ENCODE assay signal across 1 cellular context in genomic region chr7:35758421-35758820, GRCh38.
A peak's percentile ranks its signal among the peaks of the same experiment; 100 is the strongest.
TF ChIP-seq lines count a peak whose summit lies in the region.

No MANE protein-coding gene starts in this region.

TF ChIP-seq in K562, 482 proteins besides CTCF, POLR2A, EP300 and RAD21 (continued from another document):
- 0 out of 2 replicates have a peak, but pooled peaks have one; percentile 4 for TF ChIP-seq DEAF1 (CRISPR knock-in tag; IDR thresholded peaks at IDR 0.05)
- no peak for TF ChIP-seq NR2C2 (CRISPR knock-in tag; IDR thresholded peaks at IDR 0.05)
- peak; percentile 42 for TF ChIP-seq NR2C2 (tag; IDR thresholded peaks at IDR 0.05)
- TF ChIP-seq CREBBP (IDR thresholded peaks at IDR 0.05; ENCODE audit: low read depth, low read length), result no peak
- no peak for TF ChIP-seq NELFE (IDR thresholded peaks at IDR 0.05; ENCODE audit: insufficient read depth, insufficient read length)
- TF ChIP-seq NR2C1 (IDR thresholded peaks at IDR 0.05), result no peak
- TF ChIP-seq NR2C1 (tag; IDR thresholded peaks at IDR 0.05), result 0 out of 2 replicates have a peak, but pooled peaks have one; percentile 14
- TF ChIP-seq HINFP (tag; conservative IDR thresholded peaks at IDR 0.05; ENCODE audit: low read depth), result no peak
- TF ChIP-seq TAL1 (IDR thresholded peaks at IDR 0.05), result 0 out of 2 replicates have a peak, but pooled peaks have one; percentile 19
- TF ChIP-seq TEAD4 (IDR thresholded peaks at IDR 0.05; ENCODE audit: low read length), result peak; percentile 34; the same call in 1 of the 2 replicates
- no peak for TF ChIP-seq TEAD4 (CRISPR knock-in tag; IDR thresholded peaks at IDR 0.05; ENCODE audit: borderline replicate concordance)
- TF ChIP-seq ZKSCAN3 (CRISPR knock-in tag; IDR thresholded peaks at IDR 0.05), result no peak
- TF ChIP-seq ZNF318 (IDR thresholded peaks at IDR 0.05; ENCODE audit: borderline replicate concordance in 1 of 2, low read depth in 1 of 2), result no peak
- no peak for TF ChIP-seq SMARCC2 (IDR thresholded peaks at IDR 0.05; ENCODE audit: low read depth)
- TF ChIP-seq CBFA2T3 (IDR thresholded peaks at IDR 0.05), result peak; percentile 61
- no peak for TF ChIP-seq ZNF41 (CRISPR knock-in tag; conservative IDR thresholded peaks at IDR 0.05)
- TF ChIP-seq, protein P1, sequence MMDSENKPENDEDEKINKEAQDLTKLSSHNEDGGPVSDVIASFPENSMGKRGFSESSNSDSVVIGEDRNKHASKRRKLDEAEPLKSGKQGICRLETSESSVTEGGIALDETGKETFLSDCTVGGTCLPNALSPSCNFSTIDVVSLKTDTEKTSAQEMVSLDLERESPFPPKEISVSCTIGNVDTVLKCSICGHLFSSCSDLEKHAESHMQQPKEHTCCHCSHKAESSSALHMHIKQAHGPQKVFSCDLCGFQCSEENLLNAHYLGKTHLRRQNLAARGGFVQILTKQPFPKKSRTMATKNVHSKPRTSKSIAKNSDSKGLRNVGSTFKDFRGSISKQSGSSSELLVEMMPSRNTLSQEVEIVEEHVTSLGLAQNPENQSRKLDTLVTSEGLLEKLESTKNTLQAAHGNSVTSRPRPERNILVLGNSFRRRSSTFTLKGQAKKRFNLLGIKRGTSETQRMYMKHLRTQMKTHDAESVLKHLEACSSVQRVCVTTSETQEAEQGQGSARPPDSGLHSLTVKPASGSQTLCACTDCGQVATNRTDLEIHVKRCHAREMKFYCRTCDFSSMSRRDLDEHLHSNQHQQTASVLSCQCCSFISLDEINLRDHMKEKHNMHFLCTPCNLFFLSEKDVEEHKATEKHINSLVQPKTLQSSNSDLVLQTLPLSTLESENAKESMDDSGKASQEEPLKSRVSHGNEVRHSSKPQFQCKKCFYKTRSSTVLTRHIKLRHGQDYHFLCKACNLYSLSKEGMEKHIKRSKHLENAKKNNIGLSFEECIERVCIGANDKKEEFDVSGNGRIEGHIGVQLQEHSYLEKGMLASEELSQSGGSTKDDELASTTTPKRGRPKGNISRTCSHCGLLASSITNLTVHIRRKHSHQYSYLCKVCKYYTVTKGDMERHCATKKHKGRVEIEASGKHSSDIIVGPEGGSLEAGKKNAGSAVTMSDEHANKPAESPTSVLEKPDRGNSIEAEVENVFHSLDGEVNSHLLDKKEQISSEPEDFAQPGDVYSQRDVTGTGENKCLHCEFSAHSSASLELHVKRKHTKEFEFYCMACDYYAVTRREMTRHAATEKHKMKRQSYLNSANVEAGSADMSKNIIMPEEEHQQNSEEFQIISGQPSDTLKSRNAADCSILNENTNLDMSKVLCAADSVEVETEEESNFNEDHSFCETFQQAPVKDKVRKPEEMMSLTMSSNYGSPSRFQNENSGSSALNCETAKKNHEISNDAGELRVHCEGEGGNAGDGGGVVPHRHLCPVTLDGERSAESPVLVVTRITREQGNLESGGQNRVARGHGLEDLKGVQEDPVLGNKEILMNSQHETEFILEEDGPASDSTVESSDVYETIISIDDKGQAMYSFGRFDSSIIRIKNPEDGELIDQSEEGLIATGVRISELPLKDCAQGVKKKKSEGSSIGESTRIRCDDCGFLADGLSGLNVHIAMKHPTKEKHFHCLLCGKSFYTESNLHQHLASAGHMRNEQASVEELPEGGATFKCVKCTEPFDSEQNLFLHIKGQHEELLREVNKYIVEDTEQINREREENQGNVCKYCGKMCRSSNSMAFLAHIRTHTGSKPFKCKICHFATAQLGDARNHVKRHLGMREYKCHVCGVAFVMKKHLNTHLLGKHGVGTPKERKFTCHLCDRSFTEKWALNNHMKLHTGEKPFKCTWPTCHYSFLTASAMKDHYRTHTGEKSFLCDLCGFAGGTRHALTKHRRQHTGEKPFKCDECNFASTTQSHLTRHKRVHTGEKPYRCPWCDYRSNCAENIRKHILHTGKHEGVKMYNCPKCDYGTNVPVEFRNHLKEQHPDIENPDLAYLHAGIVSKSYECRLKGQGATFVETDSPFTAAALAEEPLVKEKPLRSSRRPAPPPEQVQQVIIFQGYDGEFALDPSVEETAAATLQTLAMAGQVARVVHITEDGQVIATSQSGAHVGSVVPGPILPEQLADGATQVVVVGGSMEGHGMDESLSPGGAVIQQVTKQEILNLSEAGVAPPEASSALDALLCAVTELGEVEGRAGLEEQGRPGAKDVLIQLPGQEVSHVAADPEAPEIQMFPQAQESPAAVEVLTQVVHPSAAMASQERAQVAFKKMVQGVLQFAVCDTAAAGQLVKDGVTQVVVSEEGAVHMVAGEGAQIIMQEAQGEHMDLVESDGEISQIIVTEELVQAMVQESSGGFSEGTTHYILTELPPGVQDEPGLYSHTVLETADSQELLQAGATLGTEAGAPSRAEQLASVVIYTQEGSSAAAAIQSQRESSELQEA (IDR thresholded peaks at IDR 0.05; ENCODE audit: low read depth), result no peak
- TF ChIP-seq CAMTA2 (CRISPR knock-in tag; conservative IDR thresholded peaks at IDR 0.05), result peak; percentile 41; the same call in 1 of the 2 replicates
- no peak for TF ChIP-seq ELK1 (CRISPR knock-in tag; IDR thresholded peaks at IDR 0.05)
- 0 out of 2 replicates have a peak, but pooled peaks have one; percentile 35 for TF ChIP-seq ZBTB9 (CRISPR knock-in tag; IDR thresholded peaks at IDR 0.05)
- no peak for TF ChIP-seq ZNF239 (CRISPR knock-in tag; IDR thresholded peaks at IDR 0.05)
